25 cellular contexts compared by ENCODE assay signal in the genomic region with DNA sequence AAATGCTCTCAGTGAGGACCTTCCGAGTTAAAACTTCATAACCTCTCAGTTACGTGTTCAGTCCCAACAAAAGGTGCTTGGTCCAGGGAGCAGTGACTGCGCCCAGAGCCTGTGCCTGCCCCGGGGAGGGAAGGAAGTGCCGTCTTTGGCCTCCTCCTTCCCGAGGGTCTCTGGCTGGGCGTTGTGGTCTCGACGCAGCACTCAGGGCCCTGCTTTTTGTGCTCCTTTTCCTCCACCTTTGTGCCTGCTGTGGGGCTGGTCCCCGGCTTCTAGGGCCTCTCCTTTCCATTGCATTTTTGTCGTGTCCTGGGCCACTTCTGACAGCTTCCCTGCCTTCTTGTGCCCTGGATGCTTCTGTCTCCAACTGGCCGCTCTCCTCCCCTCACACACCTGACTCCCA.
"Had no signal": no experiment of that assay in that cellular context is flagged by ENCODE, and none has a peak within 500 bp of the region (broad histone marks: within the 10 kb centered on the region; RNA-seq: fewer than 3 reads in every experiment).

No MANE protein-coding gene starts in this region.

- H3K4me3 Mint-ChIP-seq: activated B cell treated with CpG ODN at 0.5 μM for 24 hours; activated CD8-positive, alpha-beta T cell treated with anti-CD3 and anti-CD28 coated beads for 36 hours; activated naive CD8-positive, alpha-beta T cell; activated T-cell treated with anti-CD3 and anti-CD28 coated beads, Interleukin-2, amount 50 U/mL, for 4 hours; activated T-helper 17 cell treated with anti-CD3 and anti-CD28 coated beads, Interleukin-2, amount 50 U/mL, for 72 hours; T-helper 17 cell; T-helper 2 cell treated with Interferon-gamma antibody and Interleukin-4, amounts not matched to agents 5 μg/mL and 100 μg/mL, for 36 hours had no signal

- H3K27me3 Mint-ChIP-seq: activated B cell treated with CpG ODN at 0.5 μM for 24 hours; activated CD8-positive, alpha-beta T cell treated with anti-CD3 and anti-CD28 coated beads for 36 hours; activated naive CD8-positive, alpha-beta T cell; activated T-helper 17 cell treated with anti-CD3 and anti-CD28 coated beads, Interleukin-2, amount 50 U/mL, for 72 hours; T-helper 17 cell had no signal

- DNase-seq: activated B cell treated with CpG ODN at 0.5 μM for 24 hours; activated CD4-positive, alpha-beta T cell treated with anti-CD3 and anti-CD28 coated beads for 48 hours; activated CD4-positive, alpha-beta T cell treated with anti-CD3 and anti-CD28 coated beads, Interleukin-2, amount 50 U/mL, for 1 hour; activated CD4-positive, alpha-beta T cell treated with anti-CD3 and anti-CD28 coated beads, Interleukin-2, amount 50 U/mL, for 48 hours; activated CD8-positive, alpha-beta memory T cell treated with anti-CD3 and anti-CD28 coated beads for 24 hours; activated CD8-positive, alpha-beta T cell treated with anti-CD3 and anti-CD28 coated beads for 36 hours; activated effector memory CD4-positive, alpha-beta T cell treated with Interleukin-2 at 50 U/mL for 16 hours; activated gamma-delta T cell treated with Interleukin-2 at 50 U/mL for 16 hours; activated naive CD4-positive, alpha-beta T cell treated with anti-CD3 and anti-CD28 coated beads, Interleukin-2, amount 50 U/mL, for 16 hours; activated naive CD4-positive, alpha-beta T cell treated with Interleukin-2 at 50 U/mL for 16 hours; activated T-cell treated with anti-CD3 and anti-CD28 coated beads, Interleukin-2, amount 50 U/mL, for 4 hours; aorta; body of pancreas; cortex of kidney; effector CD8-positive, alpha-beta T cell; foreskin fibroblast; T-helper 1 cell; T-helper 17 cell; T1000; WERI-Rb-1 had no signal

- ATAC-seq: activated CD4-positive, CD25-positive, alpha-beta regulatory T cell treated with anti-CD3 and anti-CD28 coated beads, Interleukin-2, amount 50 U/mL, for 24 hours; activated CD8-positive, alpha-beta T cell treated with anti-CD3 and anti-CD28 coated beads for 36 hours; activated T-cell treated with anti-CD3 and anti-CD28 coated beads, Interleukin-2, amount 50 U/mL, for 4 hours; activated T-helper 17 cell treated with anti-CD3 and anti-CD28 coated beads, Interleukin-2, amount 50 U/mL, for 72 hours; body of pancreas; esophagus mucosa; T-helper 17 cell had no signal

- H3K9me3 Mint-ChIP-seq: activated B cell treated with CpG ODN at 0.5 μM for 24 hours; activated CD8-positive, alpha-beta T cell treated with anti-CD3 and anti-CD28 coated beads for 36 hours; activated T-cell treated with anti-CD3 and anti-CD28 coated beads, Interleukin-2, amount 50 U/mL, for 4 hours; activated T-helper 17 cell treated with anti-CD3 and anti-CD28 coated beads, Interleukin-2, amount 50 U/mL, for 72 hours; T-helper 2 cell treated with Interferon-gamma antibody and Interleukin-4, amounts not matched to agents 5 μg/mL and 100 μg/mL, for 36 hours had no signal

- H3K27ac Mint-ChIP-seq: activated B cell treated with CpG ODN at 0.5 μM for 24 hours; activated CD8-positive, alpha-beta T cell treated with anti-CD3 and anti-CD28 coated beads for 36 hours; activated naive CD8-positive, alpha-beta T cell; T-helper 2 cell treated with Interferon-gamma antibody and Interleukin-4, amounts not matched to agents 5 μg/mL and 100 μg/mL, for 36 hours had no signal
